8 cellular contexts compared by ENCODE assay signal in genomic region chr11:111378773-111379499, GRCh38. TPM values are rescaled to one million over a fixed set of nuclear protein-coding genes. Genes with fewer than 3 reads are reported as not detected.
A peak's percentile ranks its signal among the peaks of the same experiment; 100 is the strongest.
DNase-seq lines count a peak whose midpoint lies in the region; ATAC-seq and TF ChIP-seq lines count a peak whose summit lies in the region.
"Had no signal": no experiment of that assay in that cellular context is flagged by ENCODE, and none has a peak within 500 bp of the region (broad histone marks: within the 10 kb centered on the region; RNA-seq: fewer than 3 reads in every experiment).

Gene POU2AF1 (minus strand): TSS chr11:111379275. CDS start chr11:111379177, 98 bp downstream.

- CTCF ChIA-PET in activated CD4-positive, alpha-beta memory T cell treated with anti-CD3 and anti-CD28 coated beads, Interleukin-2, amount 10 ng/mL, durations not matched to agents 7 days and 5 days (lab: Charles Lee), result interaction anchor here (1.0 to 2.0 kb wide), 4 partner anchors 9 to 96 kb away, joined by 3 to 5 read pairs (median 4); no protein-coding TSS in a partner anchor

- H3K4me3 ChIP-seq in brain microvascular endothelial cell (ENCODE audit: low read depth, low read length), result no peak within 1 kb of the TSS

- no peaks in the 10 kb centered on the region for H3K36me3 ChIP-seq in brain microvascular endothelial cell (replicated peaks)

- ATAC-seq in HG03159 (IDR thresholded peaks at IDR 0.05; ENCODE audit: unreplicated experiment) (peak; percentile 60), SK-N-SH treated with all-trans-retinoic acid at 6 μM for 48 hours (no peak)

- no peaks in the 10 kb centered on the region for H3K9me3 Mint-ChIP-seq in activated CD4-positive, alpha-beta memory T cell treated with anti-CD3 and anti-CD28 coated beads, Interleukin-2, amount 10 ng/mL, durations not matched to agents 7 days and 5 days

- H3K4me1 Mint-ChIP-seq in activated CD4-positive, alpha-beta memory T cell treated with anti-CD3 and anti-CD28 coated beads, Interleukin-2, amount 10 ng/mL, durations not matched to agents 7 days and 5 days, result peaks cover 52% of the 10 kb centered on the region

- in situ Hi-C loops in brain microvascular endothelial cell (cut with HindIII; ENCODE audit: low pct_ligation_motif_present, low sequenced_read_pairs), result no loop called here

- TF ChIP-seq CTCF in brain microvascular endothelial cell (IDR thresholded peaks at IDR 0.05; ENCODE audit: low read depth, low read length, missing control alignments), result no peak

- peaks cover 4% of the 10 kb centered on the region for H3K36me3 Mint-ChIP-seq in activated CD4-positive, alpha-beta memory T cell treated with anti-CD3 and anti-CD28 coated beads, Interleukin-2, amount 10 ng/mL, durations not matched to agents 7 days and 5 days (ENCODE audit: low read depth)

- H3K27ac Mint-ChIP-seq in activated CD4-positive, alpha-beta memory T cell treated with anti-CD3 and anti-CD28 coated beads, Interleukin-2, amount 10 ng/mL, durations not matched to agents 7 days and 5 days, result peak within 1 kb of the TSS; percentile 93

- no peaks in the 10 kb centered on the region for H3K27me3 ChIP-seq in brain microvascular endothelial cell (replicated peaks)

- DNase-seq in GM19238 (ENCODE audit: insufficient read length, low spot score) (peak; percentile 41), fibroblast of peridontal ligament (ENCODE audit: extremely low read depth) (peak; percentile 36), brain microvascular endothelial cell (no peak)
- DNase-seq in activated CD4-positive, alpha-beta memory T cell treated with anti-CD3 and anti-CD28 coated beads, Interleukin-2, amount 10 ng/mL, durations not matched to agents 7 days and 5 days, result peak; percentile 78
- DNase-seq in stimulated activated CD8-positive, alpha-beta memory T cell treated with anti-CD3 and anti-CD28 coated beads, Interleukin-12 subunit alpha, Interleukin-12 subunit beta, amount 100 ng/mL, for 24 hours (ENCODE audit: extremely low read depth), result peak; percentile 58

- H3K27ac ChIP-seq in brain microvascular endothelial cell, result no peak within 1 kb of the TSS

- peak within 1 kb of the TSS; percentile 78 for H3K4me3 Mint-ChIP-seq in activated CD4-positive, alpha-beta memory T cell treated with anti-CD3 and anti-CD28 coated beads, Interleukin-2, amount 10 ng/mL, durations not matched to agents 7 days and 5 days

- H3K27me3 Mint-ChIP-seq in activated CD4-positive, alpha-beta memory T cell treated with anti-CD3 and anti-CD28 coated beads, Interleukin-2, amount 10 ng/mL, durations not matched to agents 7 days and 5 days, result peaks cover 1% of the 10 kb centered on the region

- POLR2A ChIA-PET in activated CD4-positive, alpha-beta memory T cell treated with anti-CD3 and anti-CD28 coated beads, Interleukin-2, amount 10 ng/mL, durations not matched to agents 7 days and 5 days (lab: Charles Lee), result interaction anchor here (0.7 to 1.2 kb wide), 3 partner anchors 8 to 38 kb away, joined by 3 to 5 read pairs (median 3); no protein-coding TSS in a partner anchor

TF ChIP-seq in SK-N-SH treated with all-trans-retinoic acid at 6 μM for 48 hours, 23 proteins besides CTCF, POLR2A, EP300 and RAD21:
- TF ChIP-seq ZNF565 (CRISPR knock-in tag; conservative IDR thresholded peaks at IDR 0.05; ENCODE audit: low read depth), result no peak
- TF ChIP-seq TOX (CRISPR knock-in tag; IDR thresholded peaks at IDR 0.05; ENCODE audit: borderline replicate concordance), result no peak
- TF ChIP-seq ARNTL (CRISPR knock-in tag; IDR thresholded peaks at IDR 0.05; ENCODE audit: borderline replicate concordance, low read depth), result no peak
- TF ChIP-seq ZNF70 (CRISPR knock-in tag; IDR thresholded peaks at IDR 0.05), result no peak
- TF ChIP-seq ESRRG (CRISPR knock-in tag; IDR thresholded peaks at IDR 0.05), result no peak
- no peak for TF ChIP-seq ZC3H10 (CRISPR knock-in tag; IDR thresholded peaks at IDR 0.05)
- TF ChIP-seq CSRNP3 (CRISPR knock-in tag; IDR thresholded peaks at IDR 0.05), result no peak
- TF ChIP-seq ZFP30 (CRISPR knock-in tag; IDR thresholded peaks at IDR 0.05), result no peak
- TF ChIP-seq GLIS3 (CRISPR knock-in tag; IDR thresholded peaks at IDR 0.05), result no peak
- no peak for TF ChIP-seq CSDC2 (CRISPR knock-in tag; IDR thresholded peaks at IDR 0.05)
- no peak for TF ChIP-seq ZFP3 (CRISPR knock-in tag; IDR thresholded peaks at IDR 0.05)
- TF ChIP-seq PATZ1 (CRISPR knock-in tag; IDR thresholded peaks at IDR 0.05; ENCODE audit: borderline replicate concordance), result no peak
- no peak for TF ChIP-seq PPARA (CRISPR knock-in tag; IDR thresholded peaks at IDR 0.05; ENCODE audit: borderline replicate concordance)
- no peak for TF ChIP-seq OSR1 (CRISPR knock-in tag; IDR thresholded peaks at IDR 0.05)
- no peak for TF ChIP-seq TSHZ2 (CRISPR knock-in tag; IDR thresholded peaks at IDR 0.05)
- no peak for TF ChIP-seq BACH2 (CRISPR knock-in tag; IDR thresholded peaks at IDR 0.05; ENCODE audit: borderline replicate concordance)
- TF ChIP-seq RARB (CRISPR knock-in tag; IDR thresholded peaks at IDR 0.05), result no peak
- no peak for TF ChIP-seq TCF4 (CRISPR knock-in tag; IDR thresholded peaks at IDR 0.05; ENCODE audit: borderline replicate concordance)

RNA-seq across cellular contexts. Expression of gene POU2AF1, which starts in this region (rescaled TPM):
- total RNA-seq in activated CD4-positive, alpha-beta memory T cell treated with anti-CD3 and anti-CD28 coated beads, Interleukin-2, amount 10 ng/mL, durations not matched to agents 7 days and 5 days, result 1 to 10 TPM; 7.7 to 7.8 TPM
- total RNA-seq: fibroblast of villous mesenchyme had no signal
